Comparison of ENCODE assay signal across 1 cellular context in the genomic region with DNA sequence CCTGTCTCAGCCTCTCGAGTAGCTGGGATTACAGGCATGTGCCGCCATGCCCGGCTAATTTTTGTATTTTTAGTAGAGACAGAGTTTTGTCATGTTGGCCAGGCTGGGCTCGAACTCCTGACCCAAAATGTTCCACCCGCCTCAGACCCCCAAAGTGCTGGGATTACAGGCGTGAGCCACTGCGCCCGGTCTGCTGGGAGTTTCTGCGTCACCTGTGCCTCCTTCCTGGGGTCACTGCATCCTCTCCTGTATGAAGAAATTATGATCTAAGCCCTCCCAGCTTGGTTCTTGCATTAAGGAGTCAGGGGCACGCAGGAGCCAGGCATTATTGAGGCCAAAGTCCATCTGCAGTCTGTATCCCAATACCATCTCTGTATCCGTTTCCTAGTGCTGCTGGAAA.
TF ChIP-seq lines count a peak whose summit lies in the region.
"Not testable (repeated sequence)": the region's sequence is repeated elsewhere in the genome, so short reads cannot be mapped to it uniquely, and the experiment has no call there.

No MANE protein-coding gene starts in this region.

TF ChIP-seq in HepG2, 621 proteins besides CTCF, POLR2A, EP300 and RAD21:
- TF ChIP-seq HNF4A (CRISPR knock-in tag; IDR thresholded peaks at IDR 0.05) (0 out of 2 replicates have a peak, but pooled peaks have one; percentile 22), HNF4G (IDR thresholded peaks at IDR 0.05; ENCODE audit: borderline replicate concordance, low read depth, low read length) (peak; percentile 34; the same call in 1 of the 2 replicates)
- not testable (repeated sequence) for TF ChIP-seq HNF4G (CRISPR knock-in tag; IDR thresholded peaks at IDR 0.05; ENCODE audit: borderline replicate concordance, low read depth)
